ENCODE assay signal across 26 cellular contexts in genomic region chr1:52906135-52906603, GRCh38. TPM values are rescaled to one million over a fixed set of nuclear protein-coding genes. Genes with fewer than 3 reads are reported as not detected.
DNase-seq lines count a peak whose midpoint lies in the region; ATAC-seq and TF ChIP-seq lines count a peak whose summit lies in the region.
"Had no signal": no experiment of that assay in that cellular context is flagged by ENCODE, and none has a peak within 500 bp of the region (broad histone marks: within the 10 kb centered on the region; RNA-seq: fewer than 3 reads in every experiment).

No MANE protein-coding gene starts in this region.

- no peak overlapping the region for H3K4me3 Mint-ChIP-seq in activated naive CD8-positive, alpha-beta T cell treated with anti-CD3 and anti-CD28 coated beads for 36 hours
- H3K4me3 Mint-ChIP-seq: activated CD4-positive, alpha-beta T cell treated with anti-CD3 and anti-CD28 coated beads, Interleukin-2, amount 10 ng/mL, durations not matched to agents 7 days and 5 days; activated T-cell treated with anti-CD3 and anti-CD28 coated beads, Interleukin-2, amount 50 U/mL, for 24 hours; central memory CD8-positive, alpha-beta T cell; natural killer cell treated with Interleukin-12 subunit alpha and Interleukin-12 subunit beta and Interleukin-15 and Interleukin-18, amount 100 ng/mL, for 72 hours; stimulated activated effector memory CD8-positive, alpha-beta T cell treated with anti-CD3 and anti-CD28 coated beads, Interleukin-12 subunit alpha, Interleukin-12 subunit beta, amount 100 ng/mL, for 72 hours had no signal

- intact Hi-C loops in left ventricle myocardium inferior (cut with micrococcal nuclease) (no loop called here), sciatic nerve (cut with DNase I) (no loop called here)

- peaks cover 3% of the 10 kb centered on the region for H3K4me1 Mint-ChIP-seq in activated naive CD8-positive, alpha-beta T cell treated with anti-CD3 and anti-CD28 coated beads for 36 hours
- H3K4me1 Mint-ChIP-seq: activated CD4-positive, alpha-beta T cell treated with anti-CD3 and anti-CD28 coated beads, Interleukin-2, amount 10 ng/mL, durations not matched to agents 7 days and 5 days; stimulated activated effector memory CD8-positive, alpha-beta T cell treated with anti-CD3 and anti-CD28 coated beads, Interleukin-12 subunit alpha, Interleukin-12 subunit beta, amount 100 ng/mL, for 72 hours had no signal

- H3K27ac ChIP-seq in VCaP (peak overlapping the region; percentile 53), left ventricle myocardium inferior (replicated peaks) (peak overlapping the region; percentile 90)
- H3K27ac ChIP-seq: HL-60, lower lobe of right lung, ovary, upper lobe of right lung had no signal

- peak; percentile 69 for ATAC-seq in sciatic nerve
- no peak for ATAC-seq in HG03565 (IDR thresholded peaks at IDR 0.05; ENCODE audit: unreplicated experiment)
- ATAC-seq in GM19324 (IDR thresholded peaks at IDR 0.05; ENCODE audit: low FRiP score, unreplicated experiment): no peak
- ATAC-seq: GM12878; mucosa of descending colon; natural killer cell treated with Interleukin-12 subunit alpha and Interleukin-12 subunit beta and Interleukin-15 and Interleukin-18, amount 100 ng/mL, for 72 hours; stimulated activated effector memory CD8-positive, alpha-beta T cell treated with anti-CD3 and anti-CD28 coated beads, Interleukin-12 subunit alpha, Interleukin-12 subunit beta, amount 100 ng/mL, for 72 hours; upper lobe of right lung had no signal

- H3K4me1 ChIP-seq in left ventricle myocardium inferior: peaks cover 33% of the 10 kb centered on the region
- H3K4me1 ChIP-seq: lower lobe of right lung, upper lobe of right lung had no signal

- H3K36me3 ChIP-seq in left ventricle myocardium inferior: peaks cover 7% of the 10 kb centered on the region
- H3K36me3 ChIP-seq: ovary had no signal

- peak overlapping the region; percentile 29 for H3K4me3 ChIP-seq in left ventricle myocardium inferior
- H3K4me3 ChIP-seq: GM12878, lower lobe of right lung, mucosa of descending colon, ovary, upper lobe of right lung had no signal

- peak; percentile 35 for DNase-seq in HuH-7.5 (ENCODE audit: low spot score)
- DNase-seq in left ventricle myocardium inferior: no peak
- no peak for DNase-seq in sciatic nerve (ENCODE audit: low spot score)
- no peak for DNase-seq in activated naive CD8-positive, alpha-beta T cell treated with anti-CD3 and anti-CD28 coated beads for 36 hours
- DNase-seq: activated CD4-positive, alpha-beta T cell treated with anti-CD3 and anti-CD28 coated beads, Interleukin-2, amount 10 ng/mL, durations not matched to agents 7 days and 5 days; activated gamma-delta T cell; activated T-cell treated with anti-CD3 and anti-CD28 coated beads, Interleukin-2, amount 50 U/mL, for 24 hours; Calu3; lower lobe of right lung; mucosa of descending colon; NCI-H1092 treated with DMSO at 0.1 percent for 48 hours; NCI-H2029; NCI-H748 treated with DMSO at 0.1 percent for 48 hours; ovary; retina; SK-N-SH; stimulated activated CD4-positive, alpha-beta T cell treated with anti-CD3 and anti-CD28 coated beads, Interleukin-4, amount 100 ng/mL, for 24 hours; upper lobe of right lung had no signal

- H3K36me3 Mint-ChIP-seq in activated naive CD8-positive, alpha-beta T cell treated with anti-CD3 and anti-CD28 coated beads for 36 hours: no peaks in the 10 kb centered on the region
- H3K36me3 Mint-ChIP-seq: natural killer cell treated with Interleukin-12 subunit alpha and Interleukin-12 subunit beta and Interleukin-15 and Interleukin-18, amount 100 ng/mL, for 72 hours had no signal

- H3K9me3 Mint-ChIP-seq in activated naive CD8-positive, alpha-beta T cell treated with anti-CD3 and anti-CD28 coated beads for 36 hours: no peaks in the 10 kb centered on the region
- H3K9me3 Mint-ChIP-seq: activated CD4-positive, alpha-beta T cell treated with anti-CD3 and anti-CD28 coated beads, Interleukin-2, amount 10 ng/mL, durations not matched to agents 7 days and 5 days; activated T-cell treated with anti-CD3 and anti-CD28 coated beads, Interleukin-2, amount 50 U/mL, for 24 hours; central memory CD8-positive, alpha-beta T cell; natural killer cell treated with Interleukin-12 subunit alpha and Interleukin-12 subunit beta and Interleukin-15 and Interleukin-18, amount 100 ng/mL, for 72 hours; stimulated activated effector memory CD8-positive, alpha-beta T cell treated with anti-CD3 and anti-CD28 coated beads, Interleukin-12 subunit alpha, Interleukin-12 subunit beta, amount 100 ng/mL, for 72 hours had no signal

- H3K27me3 ChIP-seq in left ventricle myocardium inferior (ENCODE audit: low read depth): no peaks in the 10 kb centered on the region
- H3K27me3 ChIP-seq: ovary, upper lobe of right lung had no signal

- no peaks in the 10 kb centered on the region for H3K27me3 Mint-ChIP-seq in activated naive CD8-positive, alpha-beta T cell treated with anti-CD3 and anti-CD28 coated beads for 36 hours
- H3K27me3 Mint-ChIP-seq: activated CD4-positive, alpha-beta T cell treated with anti-CD3 and anti-CD28 coated beads, Interleukin-2, amount 10 ng/mL, durations not matched to agents 7 days and 5 days; activated T-cell treated with anti-CD3 and anti-CD28 coated beads, Interleukin-2, amount 50 U/mL, for 24 hours; central memory CD8-positive, alpha-beta T cell; natural killer cell treated with Interleukin-12 subunit alpha and Interleukin-12 subunit beta and Interleukin-15 and Interleukin-18, amount 100 ng/mL, for 72 hours had no signal

- no peak overlapping the region for H3K27ac Mint-ChIP-seq in activated naive CD8-positive, alpha-beta T cell treated with anti-CD3 and anti-CD28 coated beads for 36 hours
- H3K27ac Mint-ChIP-seq: activated CD4-positive, alpha-beta T cell treated with anti-CD3 and anti-CD28 coated beads, Interleukin-2, amount 10 ng/mL, durations not matched to agents 7 days and 5 days; activated T-cell treated with anti-CD3 and anti-CD28 coated beads, Interleukin-2, amount 50 U/mL, for 24 hours; natural killer cell treated with Interleukin-12 subunit alpha and Interleukin-12 subunit beta and Interleukin-15 and Interleukin-18, amount 100 ng/mL, for 72 hours; stimulated activated effector memory CD8-positive, alpha-beta T cell treated with anti-CD3 and anti-CD28 coated beads, Interleukin-12 subunit alpha, Interleukin-12 subunit beta, amount 100 ng/mL, for 72 hours had no signal

- no peaks in the 10 kb centered on the region for H3K9me3 ChIP-seq in left ventricle myocardium inferior (replicated peaks)
- H3K9me3 ChIP-seq: lower lobe of right lung, mucosa of descending colon, ovary, SK-N-SH, upper lobe of right lung had no signal

- no peak for TF ChIP-seq CTCF in VCaP (conservative IDR thresholded peaks at IDR 0.05)
- TF ChIP-seq CTCF in left ventricle myocardium inferior (IDR thresholded peaks at IDR 0.05; ENCODE audit: borderline replicate concordance): no peak

RNA-seq across cellular contexts. Expression of gene ECHDC2, which starts 15.4 kb away (rescaled TPM):
- total RNA-seq in left ventricle myocardium inferior (119 TPM), sciatic nerve (233 TPM)
- total RNA-seq in activated naive CD8-positive, alpha-beta T cell treated with anti-CD3 and anti-CD28 coated beads for 36 hours: 10 to 100 TPM; 28.5 to 29.1 TPM

RNA-seq across cellular contexts. Expression of gene SCP2, which starts 20.9 kb away (rescaled TPM):
- total RNA-seq in left ventricle myocardium inferior (130 TPM), sciatic nerve (109 TPM)
- 10 to 100 TPM; 63.9 to 66.2 TPM for total RNA-seq in activated naive CD8-positive, alpha-beta T cell treated with anti-CD3 and anti-CD28 coated beads for 36 hours
